In genomic region chr7:45111298-45112223, GRCh38 we compare ENCODE assay signal across 8 cellular contexts. TPM values are rescaled to one million over a fixed set of nuclear protein-coding genes. Genes with fewer than 3 reads are reported as not detected.
DNase-seq lines count a peak whose midpoint lies in the region; ATAC-seq and TF ChIP-seq lines count a peak whose summit lies in the region.

Gene TBRG4, minus strand, starts transcription at chr7:45111697. Its CDS starts 2,460 bp downstream, at chr7:45109237.

- intact Hi-C loops in PC-3 (cut with micrococcal nuclease): loop anchor here (1.0 kb wide), 1 partner anchor 125 kb away; no protein-coding TSS in a partner anchor

- H2AFZ ChIP-seq in PC-3 (ENCODE audit: low read length): peak within 1 kb of the TSS; percentile 79

- peak; percentile 90 for DNase-seq in DMS53 treated with DMSO at 0.1 percent for 48 hours (lab: John Stamatoyannopoulos, UW; ENCODE audit: unreplicated experiment)
- DNase-seq in Jurkat, Clone E6-1 (ENCODE audit: low read depth, low spot score): peak; percentile 92
- peak; percentile 95 for DNase-seq in PC-3
- DNase-seq in activated T-cell treated with anti-CD3 and anti-CD28 coated beads, Interleukin-2, amount 50 U/mL, for 1 hour: peak; percentile 93
- DNase-seq in epithelial cell of proximal tubule (ENCODE audit: low read depth): peak; percentile 64
- peak; percentile 95 for DNase-seq in mucosa of gallbladder (ENCODE audit: low spot score)
- DNase-seq in stimulated activated CD8-positive, alpha-beta memory T cell treated with anti-CD3 and anti-CD28 coated beads, Interleukin-4, amount 100 ng/mL, for 4 hours (ENCODE audit: low read depth in 2 of 2, low spot score in 1 of 2): peak; percentile 86 to 88

- H3K4me2 ChIP-seq in PC-3 (ENCODE audit: low read length): peak within 1 kb of the TSS; percentile 75

- CTCF ChIA-PET in PC-3 (lab: Charles Lee): no interaction called here

- peaks cover 27% of the 10 kb centered on the region; the same call in 1 of the 2 replicates for H4K20me1 ChIP-seq in PC-3 (ENCODE audit: low read length)

- POLR2A ChIA-PET in PC-3 (lab: Charles Lee; ENCODE audit: unreplicated experiment): interaction anchor here (0.5 kb wide), 2 partner anchors 19 to 324 kb away, joined by 3 to 4 read pairs; no protein-coding TSS in a partner anchor

- H3K9ac ChIP-seq in PC-3 (ENCODE audit: low read length): peak within 1 kb of the TSS; percentile 98

- peaks cover 27% of the 10 kb centered on the region for H3K36me3 ChIP-seq in PC-3 (ENCODE audit: low read depth, low read length)

- peaks cover 49% of the 10 kb centered on the region for H3K79me2 ChIP-seq in PC-3 (ENCODE audit: low read length)

- no peaks in the 10 kb centered on the region for H3F3A ChIP-seq in PC-3 (ENCODE audit: low read length, unreplicated experiment)

- TF ChIP-seq CTCF in PC-3 (conservative IDR thresholded peaks at IDR 0.05; ENCODE audit: low read depth, low read length) (peak; percentile 54), epithelial cell of proximal tubule (conservative IDR thresholded peaks at IDR 0.05; ENCODE audit: low read depth, low read length) (peak; percentile 23)

- H3K27me3 ChIP-seq in PC-3 (ENCODE audit: low read length): no peaks in the 10 kb centered on the region

- peaks cover 30% of the 10 kb centered on the region for H3K4me1 ChIP-seq in PC-3 (ENCODE audit: insufficient read depth, low read length)

- peak within 1 kb of the TSS; percentile 82 for H3K27ac ChIP-seq in PC-3 (ENCODE audit: low read length)

- no peaks in the 10 kb centered on the region for H3K9me3 ChIP-seq in PC-3 (ENCODE audit: low read length)

- ATAC-seq in GM21619 (IDR thresholded peaks at IDR 0.05; ENCODE audit: unreplicated experiment): peak; percentile 96
- ATAC-seq in PC-3: peak; percentile 93

- H3K4me3 ChIP-seq in Jurkat, Clone E6-1 (ENCODE audit: low read length): peak within 1 kb of the TSS; percentile 99
- H3K4me3 ChIP-seq in PC-3 (ENCODE audit: low read length) (peak within 1 kb of the TSS; percentile 94), epithelial cell of proximal tubule (ENCODE audit: low read depth, low read length) (peak within 1 kb of the TSS; percentile 83)

- H3K9me2 ChIP-seq in PC-3 (replicated peaks; ENCODE audit: low read length): no peaks in the 10 kb centered on the region

- TSS peak; percentile 95 for BruUV-seq in PC-3 (replicated peaks; lab: Mats Ljungman, UMichigan)

RNA-seq across cellular contexts. Expression of gene TBRG4, which starts in this region (rescaled TPM):
- polyA plus RNA-seq in Jurkat, Clone E6-1 (2012; ENCODE audit: insufficient read depth, insufficient read length): 106 TPM
- 107 and 139 TPM in 2 replicates for total RNA-seq in PC-3 (2014; rRNA removed)
- 74.4 and 119 TPM in 2 replicates for total RNA-seq in epithelial cell of proximal tubule
- total RNA-seq in mucosa of gallbladder: 58.0 TPM

Comparison
In these comparisons a context has a peak if more than half of its experiments do, and no peak if none do; other contexts are left out.
1. Peak in every context shown above with its lines: DNase-seq, ATAC-seq, H3K4me3 ChIP-seq and H3K27ac ChIP-seq.